In genomic region chr10:45971019-45971418, GRCh38 we compare ENCODE assay signal across 8 cellular contexts. TPM values are rescaled to one million over a fixed set of nuclear protein-coding genes. Genes with fewer than 3 reads are reported as not detected.
DNase-seq lines count a peak whose midpoint lies in the region; TF ChIP-seq lines count a peak whose summit lies in the region.
"Not testable (repeated sequence)": the region's sequence is repeated elsewhere in the genome, so short reads cannot be mapped to it uniquely, and the experiment has no call there.

No MANE protein-coding gene starts in this region.

- peak overlapping the region; percentile 98 for H3K4me3 Mint-ChIP-seq in activated naive CD4-positive, alpha-beta T cell treated with anti-CD3 and anti-CD28 coated beads, Interleukin-2, amount 10 ng/mL, durations not matched to agents 7 days and 5 days
- peak overlapping the region; percentile 99 for H3K4me3 Mint-ChIP-seq in neural progenitor cell

- not testable (repeated sequence) for TF ChIP-seq RAD21 in SK-N-SH (IDR thresholded peaks at IDR 0.05; ENCODE audit: low read length)

- peaks cover 45% of the 10 kb centered on the region for H3K4me1 Mint-ChIP-seq in activated naive CD4-positive, alpha-beta T cell treated with anti-CD3 and anti-CD28 coated beads, Interleukin-2, amount 10 ng/mL, durations not matched to agents 7 days and 5 days
- H3K4me1 Mint-ChIP-seq in neural progenitor cell = peaks cover 19% of the 10 kb centered on the region

- DNase-seq in CD1c-positive myeloid dendritic cell (ENCODE audit: extremely low spot score) (peak; percentile 11), HT-29 (ENCODE audit: low spot score) (peak; percentile 14), neural progenitor cell (ENCODE audit: low spot score) (peak; percentile 5)
- not testable (repeated sequence) for DNase-seq in SK-N-SH; activated naive CD4-positive, alpha-beta T cell treated with anti-CD3 and anti-CD28 coated beads, Interleukin-2, amount 10 ng/mL, durations not matched to agents 7 days and 5 days; effector memory CD4-positive, alpha-beta T cell

- H3K36me3 ChIP-seq in SK-N-SH (replicated peaks in 1 of 2; ENCODE audit: control insufficient read depth in 1 of 2, insufficient read depth in 2 of 2, low read length in 1 of 2); effector memory CD4-positive, alpha-beta T cell (ENCODE audit: control insufficient read depth, insufficient read depth, low read length); iPS-18a (ENCODE audit: control insufficient read depth, low read depth, low read length); neural progenitor cell; stomach smooth muscle (ENCODE audit: control insufficient read depth in 2 of 2, insufficient read depth in 2 of 2, low read length in 2 of 2): not testable (repeated sequence)

- H2AFZ ChIP-seq in SK-N-SH (ENCODE audit: low read depth); neural progenitor cell (replicated peaks): not testable (repeated sequence)

- POLR2A ChIA-PET in SK-N-SH (lab: Yijun Ruan, JAX) = not testable (repeated sequence)

- H3K27me3 Mint-ChIP-seq in activated naive CD4-positive, alpha-beta T cell treated with anti-CD3 and anti-CD28 coated beads, Interleukin-2, amount 10 ng/mL, durations not matched to agents 7 days and 5 days; neural progenitor cell (ENCODE audit: insufficient read depth, low read depth): not testable (repeated sequence)

- H3K27ac ChIP-seq in SK-N-SH (ENCODE audit: low read depth in 2 of 2, low read length in 1 of 2) = peak overlapping the region in 1 of 2 experiments; percentile 62; a peak in 2 of 4 replicates
- H3K27ac ChIP-seq in effector memory CD4-positive, alpha-beta T cell (ENCODE audit: insufficient read depth, low read length, poor library complexity, severe bottlenecking); iPS-18a (ENCODE audit: low read length); neural progenitor cell; stomach smooth muscle (ENCODE audit: low read length): not testable (repeated sequence)

- not testable (repeated sequence) for TF ChIP-seq EP300 in SK-N-SH (IDR thresholded peaks at IDR 0.05; ENCODE audit: borderline replicate concordance in 1 of 2, low read depth in 1 of 2, low read length in 1 of 2)

- H3K4me2 ChIP-seq in SK-N-SH (peak overlapping the region; percentile 90), neural progenitor cell (peak overlapping the region; percentile 83)

- H3K36me3 Mint-ChIP-seq in activated naive CD4-positive, alpha-beta T cell treated with anti-CD3 and anti-CD28 coated beads, Interleukin-2, amount 10 ng/mL, durations not matched to agents 7 days and 5 days = peaks cover 18% of the 10 kb centered on the region
- H3K36me3 Mint-ChIP-seq in neural progenitor cell = not testable (repeated sequence)

- not testable (repeated sequence) for H3K27ac Mint-ChIP-seq in activated naive CD4-positive, alpha-beta T cell treated with anti-CD3 and anti-CD28 coated beads, Interleukin-2, amount 10 ng/mL, durations not matched to agents 7 days and 5 days; neural progenitor cell

- whole genome bisulfite sequencing in SK-N-SH (ENCODE audit: low lambda C conversion rate) = 14% methylated on average over 13 of the region's 14 CpGs

- H3K9me3 ChIP-seq in SK-N-SH; effector memory CD4-positive, alpha-beta T cell (ENCODE audit: control insufficient read depth, low read length); iPS-18a (ENCODE audit: control insufficient read depth, low read depth, low read length); neural progenitor cell (ENCODE audit: low read depth); stomach smooth muscle (ENCODE audit: control insufficient read depth in 2 of 2, low read length in 2 of 2): not testable (repeated sequence)

- H4K20me1 ChIP-seq in SK-N-SH (ENCODE audit: insufficient read depth) = not testable (repeated sequence)
- peaks cover 20% of the 10 kb centered on the region for H4K20me1 ChIP-seq in neural progenitor cell (ENCODE audit: low read depth)

- H3K4me1 ChIP-seq in SK-N-SH (ENCODE audit: control insufficient read depth in 1 of 2, insufficient read depth in 2 of 2, low read depth in 1 of 2, low read length in 1 of 2); effector memory CD4-positive, alpha-beta T cell (ENCODE audit: control insufficient read depth, insufficient read depth, low read length, poor library complexity, severe bottlenecking); iPS-18a (ENCODE audit: control insufficient read depth, low read depth, low read length); neural progenitor cell; stomach smooth muscle (ENCODE audit: control insufficient read depth, insufficient read depth, low read length): not testable (repeated sequence)

- H3K79me2 ChIP-seq in SK-N-SH (ENCODE audit: insufficient read depth) = peaks cover 83% of the 10 kb centered on the region
- peaks cover 95% of the 10 kb centered on the region for H3K79me2 ChIP-seq in neural progenitor cell (ENCODE audit: low read depth)

- H3K9ac ChIP-seq in SK-N-SH (peak overlapping the region; percentile 80), iPS-18a (ENCODE audit: low read length) (peak overlapping the region; percentile 96), neural progenitor cell (peak overlapping the region; percentile 93), stomach smooth muscle (ENCODE audit: low read length in 2 of 2) (peak overlapping the region in 1 of 2 donors; percentile 36)

- not testable (repeated sequence) for H3K9me3 Mint-ChIP-seq in activated naive CD4-positive, alpha-beta T cell treated with anti-CD3 and anti-CD28 coated beads, Interleukin-2, amount 10 ng/mL, durations not matched to agents 7 days and 5 days; neural progenitor cell

- H3F3A ChIP-seq in SK-N-SH (replicated peaks; ENCODE audit: insufficient read depth); neural progenitor cell (ENCODE audit: low read depth): not testable (repeated sequence)

- not testable (repeated sequence) for TF ChIP-seq CTCF in SK-N-SH (IDR thresholded peaks at IDR 0.05); neural progenitor cell (IDR thresholded peaks at IDR 0.05)

- not testable (repeated sequence) for H3K9me2 ChIP-seq in SK-N-SH

- CTCF ChIA-PET in SK-N-SH (lab: Yijun Ruan, JAX) = interaction anchor here (0.6 kb wide), 1 partner anchor 194 kb away, joined by 3 read pairs; no protein-coding TSS in a partner anchor
- CTCF ChIA-PET in activated naive CD4-positive, alpha-beta T cell treated with anti-CD3 and anti-CD28 coated beads, Interleukin-2, amount 10 ng/mL, durations not matched to agents 7 days and 5 days (lab: Charles Lee) = not testable (repeated sequence)

- not testable (repeated sequence) for H3K27me3 ChIP-seq in SK-N-SH (ENCODE audit: insufficient read depth); effector memory CD4-positive, alpha-beta T cell (replicated peaks; ENCODE audit: control insufficient read depth, insufficient read depth, low read length, poor library complexity, severe bottlenecking); iPS-18a (ENCODE audit: control insufficient read depth, insufficient read depth, low read length); neural progenitor cell; stomach smooth muscle (ENCODE audit: control insufficient read depth in 1 of 2, insufficient read depth in 2 of 2, low read length in 2 of 2)

- peak overlapping the region; percentile 67 to 90 for H3K4me3 ChIP-seq in SK-N-SH (ENCODE audit: low read depth in 2 of 2, low read length in 1 of 2)
- H3K4me3 ChIP-seq in effector memory CD4-positive, alpha-beta T cell (ENCODE audit: insufficient read depth, low read depth, low read length, poor library complexity, severe bottlenecking) = peak overlapping the region; percentile 64
- H3K4me3 ChIP-seq in iPS-18a (ENCODE audit: low read length) = peak overlapping the region; percentile 93
- peak overlapping the region; percentile 97 for H3K4me3 ChIP-seq in neural progenitor cell
- H3K4me3 ChIP-seq in stomach smooth muscle (ENCODE audit: low read length in 2 of 2) = peak overlapping the region; percentile 78 to 88

RNA-seq across cellular contexts. Expression of gene TIMM23, which starts 1.3 kb away (rescaled TPM):
- total RNA-seq in HT-29 (2014; rRNA removed; shearing (Covaris generic)) = 89.0 and 90.5 TPM in 2 replicates
- 87.0 and 96.4 TPM in 2 replicates for polyA plus RNA-seq in SK-N-SH (2012; rRNA removed)
- 111 and 139 TPM in 2 replicates for polyA plus RNA-seq in SK-N-SH (2012; cell fraction: cytosol; rRNA removed)
- polyA plus RNA-seq in SK-N-SH (2012; cell fraction: nucleus; rRNA removed) = 25.1 and 42.9 TPM in 2 replicates
- total RNA-seq in neural progenitor cell (ENCODE audit: low replicate concordance) = 74.1 and 85.4 TPM in 2 replicates

RNA-seq across cellular contexts. Expression of gene NCOA4, which starts 59.4 kb away (rescaled TPM):
- total RNA-seq in HT-29 (2014; rRNA removed; shearing (Covaris generic)) = 41.0 and 51.7 TPM in 2 replicates
- polyA plus RNA-seq in SK-N-SH (2012; rRNA removed) = 30.3 and 44.9 TPM in 2 replicates
- polyA plus RNA-seq in SK-N-SH (2012; cell fraction: cytosol; rRNA removed) = 46.0 and 47.0 TPM in 2 replicates
- polyA plus RNA-seq in SK-N-SH (2012; cell fraction: nucleus; rRNA removed) = 16.1 and 30.8 TPM in 2 replicates
- total RNA-seq in neural progenitor cell (ENCODE audit: low replicate concordance) = 67.7 and 91.7 TPM in 2 replicates
